8 cellular contexts compared by ENCODE assay signal in genomic region chrX:74535633-74536141, GRCh38.
DNase-seq lines count a peak whose midpoint lies in the region; ATAC-seq and TF ChIP-seq lines count a peak whose summit lies in the region.

No MANE protein-coding gene starts in this region.

- no peaks in the 10 kb centered on the region for H3K36me3 ChIP-seq in upper lobe of left lung

- TF ChIP-seq CTCF in fibroblast of pulmonary artery (IDR thresholded peaks at IDR 0.05; ENCODE audit: low read length, missing control alignments), result no peak
- no peak for TF ChIP-seq CTCF in upper lobe of left lung (IDR thresholded peaks at IDR 0.05)

- WGBS in upper lobe of left lung, 2 donors, result 0 to 33% methylated on average over 8 to 33 of the region's 33 CpGs

- peak; percentile 38 for ATAC-seq in GM21515 (IDR thresholded peaks at IDR 0.05; ENCODE audit: unreplicated experiment)
- ATAC-seq in natural killer cell treated with Interleukin-12 subunit alpha and Interleukin-12 subunit beta and Interleukin-15 and Interleukin-18, amount 100 ng/mL, for 72 hours, result peak; percentile 58 to 69
- peak; percentile 81 to 83 for ATAC-seq in upper lobe of left lung (ENCODE audit: low FRiP score in 2 of 2)

- H3K27ac ChIP-seq in upper lobe of left lung, result peak overlapping the region; percentile 76 to 91 (median 88)

- H3K4me3 ChIP-seq in fibroblast of pulmonary artery (replicated peaks; ENCODE audit: low read depth, low read length), result peak overlapping the region; percentile 48
- H3K4me3 ChIP-seq in upper lobe of left lung, result peak overlapping the region; percentile 14 to 55 (median 46)

- no peaks in the 10 kb centered on the region for H3K9me3 ChIP-seq in upper lobe of left lung

- H3K4me1 Mint-ChIP-seq in activated T-helper 2 cell treated with anti-CD3 and anti-CD28 coated beads, Interferon-gamma antibody, Interleukin-2, Interleukin-4, amounts not matched to agents 10 μg/mL and 5 μg/mL and 100 μg/mL, durations not matched to agents 14 hours and 24 hours and 36 hours (ENCODE audit: low read depth), result peaks cover 25% of the 10 kb centered on the region
- peaks cover 16 to 22% of the 10 kb centered on the region in 2 donors for H3K4me1 Mint-ChIP-seq in natural killer cell treated with Interleukin-12 subunit alpha and Interleukin-12 subunit beta and Interleukin-15 and Interleukin-18, amount 100 ng/mL, for 72 hours (ENCODE audit: low read depth in 2 of 2)

- peak overlapping the region; percentile 75 for H3K4me3 Mint-ChIP-seq in activated T-helper 2 cell treated with anti-CD3 and anti-CD28 coated beads, Interferon-gamma antibody, Interleukin-2, Interleukin-4, amounts not matched to agents 10 μg/mL and 5 μg/mL and 100 μg/mL, durations not matched to agents 14 hours and 24 hours and 36 hours (ENCODE audit: low read depth)
- H3K4me3 Mint-ChIP-seq in natural killer cell treated with Interleukin-12 subunit alpha and Interleukin-12 subunit beta and Interleukin-15 and Interleukin-18, amount 100 ng/mL, for 72 hours, result peak overlapping the region; percentile 73

- intact Hi-C loops in activated T-helper 2 cell treated with anti-CD3 and anti-CD28 coated beads, Interferon-gamma antibody, Interleukin-2, Interleukin-4, amounts not matched to agents 10 μg/mL and 5 μg/mL and 100 μg/mL, durations not matched to agents 14 hours and 24 hours and 36 hours (cut with micrococcal nuclease), result loop anchor here (2.0 to 5.0 kb wide), 3 partner anchors 29 to 77 kb away; partner anchors contain the start of gene RLIM

- H3K27me3 ChIP-seq in upper lobe of left lung, result peaks cover 0 to 6% (median 0%) of the 10 kb centered on the region in 4 donors

- no peaks in the 10 kb centered on the region for H3K27me3 Mint-ChIP-seq in activated T-helper 2 cell treated with anti-CD3 and anti-CD28 coated beads, Interferon-gamma antibody, Interleukin-2, Interleukin-4, amounts not matched to agents 10 μg/mL and 5 μg/mL and 100 μg/mL, durations not matched to agents 14 hours and 24 hours and 36 hours (ENCODE audit: low read depth)
- peaks cover 0 to 8% of the 10 kb centered on the region in 2 donors for H3K27me3 Mint-ChIP-seq in natural killer cell treated with Interleukin-12 subunit alpha and Interleukin-12 subunit beta and Interleukin-15 and Interleukin-18, amount 100 ng/mL, for 72 hours

- H3K36me3 Mint-ChIP-seq in activated T-helper 2 cell treated with anti-CD3 and anti-CD28 coated beads, Interferon-gamma antibody, Interleukin-2, Interleukin-4, amounts not matched to agents 10 μg/mL and 5 μg/mL and 100 μg/mL, durations not matched to agents 14 hours and 24 hours and 36 hours (ENCODE audit: low read depth), result no peaks in the 10 kb centered on the region
- H3K36me3 Mint-ChIP-seq in natural killer cell treated with Interleukin-12 subunit alpha and Interleukin-12 subunit beta and Interleukin-15 and Interleukin-18, amount 100 ng/mL, for 72 hours, result no peaks in the 10 kb centered on the region

- peak overlapping the region; percentile 82 for H3K27ac Mint-ChIP-seq in activated T-helper 2 cell treated with anti-CD3 and anti-CD28 coated beads, Interferon-gamma antibody, Interleukin-2, Interleukin-4, amounts not matched to agents 10 μg/mL and 5 μg/mL and 100 μg/mL, durations not matched to agents 14 hours and 24 hours and 36 hours
- H3K27ac Mint-ChIP-seq in natural killer cell treated with Interleukin-12 subunit alpha and Interleukin-12 subunit beta and Interleukin-15 and Interleukin-18, amount 100 ng/mL, for 72 hours, result peak overlapping the region; percentile 80 to 86

- TF ChIP-seq EP300 in upper lobe of left lung (IDR thresholded peaks at IDR 0.05), result no peak

- H3K4me1 ChIP-seq in upper lobe of left lung, result peaks cover 0 to 9% (median 3%) of the 10 kb centered on the region in 4 donors

- in situ Hi-C loops in Caki2 (cut with HindIII; ENCODE audit: low pct_unique_long_range_greater_than_20kb, low sequenced_read_pairs), result no loop called here

- TF ChIP-seq POLR2A in upper lobe of left lung (IDR thresholded peaks at IDR 0.05), result peak in 1 of 4 donors; percentile 17

- no peaks in the 10 kb centered on the region for H3K9me3 Mint-ChIP-seq in activated T-helper 2 cell treated with anti-CD3 and anti-CD28 coated beads, Interferon-gamma antibody, Interleukin-2, Interleukin-4, amounts not matched to agents 10 μg/mL and 5 μg/mL and 100 μg/mL, durations not matched to agents 14 hours and 24 hours and 36 hours
- H3K9me3 Mint-ChIP-seq in natural killer cell treated with Interleukin-12 subunit alpha and Interleukin-12 subunit beta and Interleukin-15 and Interleukin-18, amount 100 ng/mL, for 72 hours, result no peaks in the 10 kb centered on the region

- DNase-seq in Caki2 (ENCODE audit: low read depth) (peak; percentile 20), NCI-H226 (peak; percentile 74), fibroblast of pulmonary artery (ENCODE audit: low read depth) (peak; percentile 46), upper lobe of left lung (peak; percentile 69 to 87), NCI-H1048 (lab: John Stamatoyannopoulos, UW) (no peak)
- DNase-seq in activated T-helper 2 cell treated with anti-CD3 and anti-CD28 coated beads, Interferon-gamma antibody, Interleukin-2, Interleukin-4, amounts not matched to agents 10 μg/mL and 5 μg/mL and 100 μg/mL, durations not matched to agents 14 hours and 24 hours and 36 hours (ENCODE audit: low spot score), result peak; percentile 17
- DNase-seq in natural killer cell treated with Interleukin-12 subunit alpha and Interleukin-12 subunit beta and Interleukin-15 and Interleukin-18, amount 100 ng/mL, for 72 hours (ENCODE audit: low spot score), result peak; percentile 70
